Comparison of ENCODE assay signal across 10 cellular contexts in genomic region chr18:40413160-40413559, GRCh38.
DNase-seq lines count a peak whose midpoint lies in the region; ATAC-seq and TF ChIP-seq lines count a peak whose summit lies in the region.
"Had no signal": no experiment of that assay in that cellular context is flagged by ENCODE, and none has a peak within 500 bp of the region (broad histone marks: within the 10 kb centered on the region; RNA-seq: fewer than 3 reads in every experiment).

No MANE protein-coding gene starts in this region.

- peak; percentile 80 to 94 for TF ChIP-seq CTCF in GM23338 (conservative IDR thresholded peaks at IDR 0.05; ENCODE audit: low read depth in 2 of 2)

- no peaks in the 10 kb centered on the region for H3K36me3 Mint-ChIP-seq in GM23338 (ENCODE audit: low read depth)
- H3K36me3 Mint-ChIP-seq: activated naive CD8-positive, alpha-beta T cell had no signal

- H3K27me3 ChIP-seq in GM23338 (ENCODE audit: insufficient read depth) = no peaks in the 10 kb centered on the region
- no peaks in the 10 kb centered on the region for H3K27me3 ChIP-seq in neuron (ENCODE audit: insufficient read depth, low read length)

- H3K9me3 ChIP-seq in neuron (ENCODE audit: low read length) = no peaks in the 10 kb centered on the region
- H3K9me3 ChIP-seq: prostate gland had no signal

- ATAC-seq in GM23338 (peak; percentile 93), GM18870 (IDR thresholded peaks at IDR 0.05; ENCODE audit: unreplicated experiment) (no peak), HG03135 (IDR thresholded peaks at IDR 0.05; ENCODE audit: unreplicated experiment) (no peak), GM21528 (IDR thresholded peaks at IDR 0.05; ENCODE audit: low FRiP score, unreplicated experiment) (no peak)

- DNase-seq in GM23338 (ENCODE audit: low spot score) = peak; percentile 69
- peak; percentile 44 for DNase-seq in NCI-H2196 treated with DMSO at 0.1 percent for 48 hours (lab: John Stamatoyannopoulos, UW; ENCODE audit: unreplicated experiment)
- DNase-seq in cerebellum (ENCODE audit: low spot score) = peak; percentile 13
- no peak for DNase-seq in AG08396 (ENCODE audit: low spot score)

- no peak overlapping the region for H3K4me3 Mint-ChIP-seq in GM23338
- H3K4me3 Mint-ChIP-seq: activated naive CD8-positive, alpha-beta T cell had no signal

- no peaks in the 10 kb centered on the region for H3K9me3 Mint-ChIP-seq in GM23338

- H3K4me2 ChIP-seq in GM23338 = no peak overlapping the region

- H4K20me1 ChIP-seq in GM23338 (replicated peaks; ENCODE audit: insufficient read depth) = no peaks in the 10 kb centered on the region

- H3K36me3 ChIP-seq in GM23338 (ENCODE audit: insufficient read depth) = no peaks in the 10 kb centered on the region
- no peaks in the 10 kb centered on the region for H3K36me3 ChIP-seq in neuron (ENCODE audit: insufficient read depth, low read length)
- H3K36me3 ChIP-seq: prostate gland had no signal

- H3K9me2 ChIP-seq in GM23338 (ENCODE audit: insufficient read depth) = no peaks in the 10 kb centered on the region

- peaks cover 4% of the 10 kb centered on the region for H3K27me3 Mint-ChIP-seq in GM23338 (ENCODE audit: insufficient read depth, low read depth, poor library complexity)
- H3K27me3 Mint-ChIP-seq: activated naive CD8-positive, alpha-beta T cell had no signal

- H3K27ac Mint-ChIP-seq in GM23338 = no peak overlapping the region
- H3K27ac Mint-ChIP-seq: activated naive CD8-positive, alpha-beta T cell had no signal

- H3K4me3 ChIP-seq in GM23338 = no peak overlapping the region
- H3K4me3 ChIP-seq in neuron (ENCODE audit: low read length) = no peak overlapping the region
- H3K4me3 ChIP-seq: prostate gland had no signal

- no peak overlapping the region for H3K27ac ChIP-seq in GM23338 (ENCODE audit: low read depth)
- H3K27ac ChIP-seq: prostate gland had no signal

- no peaks in the 10 kb centered on the region for H3K79me2 ChIP-seq in GM23338 (replicated peaks; ENCODE audit: insufficient read depth)

- H3K4me1 ChIP-seq in GM23338 (ENCODE audit: insufficient read depth) (no peaks in the 10 kb centered on the region), neuron (ENCODE audit: insufficient read depth, low read length) (peaks cover 22% of the 10 kb centered on the region)
- H3K4me1 ChIP-seq: prostate gland had no signal

- no peaks in the 10 kb centered on the region for H3F3A ChIP-seq in GM23338 (replicated peaks; ENCODE audit: low read depth)

- H2AFZ ChIP-seq in GM23338 (no peak overlapping the region), neuron (ENCODE audit: low read depth, low read length) (peak overlapping the region; percentile 40)

- no peaks in the 10 kb centered on the region; the same call in 2 of the 3 replicates for H3K4me1 Mint-ChIP-seq in GM23338

TF ChIP-seq in GM23338, 12 proteins besides CTCF, POLR2A, EP300 and RAD21 (continues in another document):
- TF ChIP-seq STAT1 (IDR thresholded peaks at IDR 0.05; ENCODE audit: unreplicated experiment) (no peak), ZNF331 (CRISPR knock-in tag; IDR thresholded peaks at IDR 0.05; ENCODE audit: low read depth) (no peak), ZNF462 (CRISPR knock-in tag; IDR thresholded peaks at IDR 0.05) (no peak), NANOG (IDR thresholded peaks at IDR 0.05; ENCODE audit: borderline replicate concordance) (no peak), POLR2AphosphoS5 (IDR thresholded peaks at IDR 0.05; ENCODE audit: low read depth) (no peak), ETS1 (IDR thresholded peaks at IDR 0.05) (no peak), ZNF114 (CRISPR knock-in tag; IDR thresholded peaks at IDR 0.05) (no peak), EZH2phosphoT487 (IDR thresholded peaks at IDR 0.05; ENCODE audit: unreplicated experiment) (no peak), EZH2 (IDR thresholded peaks at IDR 0.05; ENCODE audit: low read depth, unreplicated experiment) (no peak), CREB1 (CRISPR knock-in tag; IDR thresholded peaks at IDR 0.05; ENCODE audit: low read depth) (no peak)
